In the genomic region with DNA sequence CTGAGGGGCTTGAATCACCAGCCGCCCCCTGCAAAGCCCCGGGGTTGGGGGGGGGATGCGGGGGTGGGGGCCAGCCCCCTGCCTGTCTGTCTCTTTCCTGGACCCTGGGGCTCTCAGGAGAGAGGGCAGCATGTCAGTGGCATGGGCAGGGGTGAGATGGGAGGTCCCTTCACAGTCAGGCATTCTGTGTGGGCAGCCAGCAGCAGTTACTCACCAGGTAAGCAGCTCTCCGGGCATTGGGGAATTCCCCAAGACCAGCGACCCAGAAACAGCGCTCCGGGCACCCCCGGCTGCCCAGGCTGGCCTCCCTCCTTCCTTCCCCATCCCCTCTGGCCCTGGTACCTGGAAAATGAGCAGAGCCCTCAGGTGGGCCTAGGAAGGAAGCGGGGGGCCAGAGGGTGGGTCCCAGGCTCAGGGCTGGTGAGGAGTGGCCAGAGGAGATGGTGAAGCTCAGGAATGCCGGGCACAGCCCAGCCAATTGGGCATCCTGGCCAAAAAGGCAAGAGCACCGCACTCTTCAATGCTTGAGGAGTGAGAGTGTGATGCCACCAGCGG, we compare ENCODE assay signal across 12 cellular contexts. TPM values are rescaled to one million over a fixed set of nuclear protein-coding genes. Genes with fewer than 3 reads are reported as not detected.
DNase-seq lines count a peak whose midpoint lies in the region; ATAC-seq and TF ChIP-seq lines count a peak whose summit lies in the region.
"Had no signal": no experiment of that assay in that cellular context is flagged by ENCODE, and none has a peak within 500 bp of the region (broad histone marks: within the 10 kb centered on the region; RNA-seq: fewer than 3 reads in every experiment).

No MANE protein-coding gene starts in this region.

- H3K4me3 Mint-ChIP-seq in activated CD8-positive, alpha-beta T cell treated with anti-CD3 and anti-CD28 coated beads for 36 hours = no peak overlapping the region
- H3K4me3 Mint-ChIP-seq in activated CD8-positive, alpha-beta T cell treated with anti-CD3 and anti-CD28 coated beads, Interleukin-2, amount 10 ng/mL, durations not matched to agents 7 days and 5 days = no peak overlapping the region
- H3K4me3 Mint-ChIP-seq: GM23338 had no signal

- POLR2A ChIA-PET in activated CD8-positive, alpha-beta T cell treated with anti-CD3 and anti-CD28 coated beads for 36 hours (lab: Charles Lee) = interaction anchor here (0.6 to 1.7 kb wide), 5 partner anchors 24 to 154 kb away, joined by 3 to 4 read pairs (median 4); no protein-coding TSS in a partner anchor
- POLR2A ChIA-PET in activated CD8-positive, alpha-beta T cell treated with anti-CD3 and anti-CD28 coated beads, Interleukin-2, amount 10 ng/mL, durations not matched to agents 7 days and 5 days (lab: Charles Lee) = interaction anchor here (0.6 to 1.5 kb wide), 3 partner anchors 11 to 143 kb away, joined by 3 to 7 read pairs (median 3); no protein-coding TSS in a partner anchor

- H3K4me1 Mint-ChIP-seq in activated CD8-positive, alpha-beta T cell treated with anti-CD3 and anti-CD28 coated beads for 36 hours (ENCODE audit: low read depth) = peaks cover 60% of the 10 kb centered on the region
- peaks cover 88% of the 10 kb centered on the region for H3K4me1 Mint-ChIP-seq in activated CD8-positive, alpha-beta T cell treated with anti-CD3 and anti-CD28 coated beads, Interleukin-2, amount 10 ng/mL, durations not matched to agents 7 days and 5 days (ENCODE audit: low read depth)

- H3K27me3 Mint-ChIP-seq in activated CD8-positive, alpha-beta T cell treated with anti-CD3 and anti-CD28 coated beads for 36 hours = peaks cover 1% of the 10 kb centered on the region
- no peaks in the 10 kb centered on the region for H3K27me3 Mint-ChIP-seq in activated CD8-positive, alpha-beta T cell treated with anti-CD3 and anti-CD28 coated beads, Interleukin-2, amount 10 ng/mL, durations not matched to agents 7 days and 5 days (ENCODE audit: low read depth)

- no peak overlapping the region for H3K4me3 ChIP-seq in epithelial cell of proximal tubule (ENCODE audit: low read depth, low read length)
- H3K4me3 ChIP-seq: ascending aorta, BLaER1, GM23338 had no signal

- CTCF ChIA-PET in activated CD8-positive, alpha-beta T cell treated with anti-CD3 and anti-CD28 coated beads for 36 hours (lab: Charles Lee) = interaction anchor here (0.8 to 2.5 kb wide), 9 partner anchors 12 to 148 kb away, joined by 3 to 11 read pairs (median 3); a partner anchor contains a TSS
- CTCF ChIA-PET in activated CD8-positive, alpha-beta T cell treated with anti-CD3 and anti-CD28 coated beads, Interleukin-2, amount 10 ng/mL, durations not matched to agents 7 days and 5 days (lab: Charles Lee) = interaction anchor here (1.3 to 2.3 kb wide), 5 partner anchors 13 to 143 kb away, joined by 4 to 10 read pairs (median 8); no protein-coding TSS in a partner anchor

- ATAC-seq in activated CD8-positive, alpha-beta T cell treated with anti-CD3 and anti-CD28 coated beads for 36 hours = peak; percentile 65
- ATAC-seq in activated CD8-positive, alpha-beta T cell treated with anti-CD3 and anti-CD28 coated beads, Interleukin-2, amount 10 ng/mL, durations not matched to agents 7 days and 5 days = no peak
- no peak for ATAC-seq in GM19395 (IDR thresholded peaks at IDR 0.05; ENCODE audit: unreplicated experiment)
- ATAC-seq: GM23338 had no signal

- in situ Hi-C loops in KBM-7 (cut with MboI; ENCODE audit: low pct_unique_long_range_greater_than_20kb, low sequenced_read_pairs) (no loop called here), GM13977 (cut with MboI; ENCODE audit: low pct_unique_long_range_greater_than_20kb, low sequenced_read_pairs, unreplicated experiment) (no loop called here)

- intact Hi-C loops in activated CD8-positive, alpha-beta T cell treated with anti-CD3 and anti-CD28 coated beads for 36 hours (cut with micrococcal nuclease) = no loop called here

- peaks cover 8% of the 10 kb centered on the region for H3K36me3 Mint-ChIP-seq in activated CD8-positive, alpha-beta T cell treated with anti-CD3 and anti-CD28 coated beads for 36 hours (ENCODE audit: low read depth)
- peaks cover 8% of the 10 kb centered on the region for H3K36me3 Mint-ChIP-seq in activated CD8-positive, alpha-beta T cell treated with anti-CD3 and anti-CD28 coated beads, Interleukin-2, amount 10 ng/mL, durations not matched to agents 7 days and 5 days (ENCODE audit: low read depth)

- H3K9me3 Mint-ChIP-seq in activated CD8-positive, alpha-beta T cell treated with anti-CD3 and anti-CD28 coated beads for 36 hours = no peaks in the 10 kb centered on the region
- H3K9me3 Mint-ChIP-seq in activated CD8-positive, alpha-beta T cell treated with anti-CD3 and anti-CD28 coated beads, Interleukin-2, amount 10 ng/mL, durations not matched to agents 7 days and 5 days (ENCODE audit: insufficient read depth) = no peaks in the 10 kb centered on the region
- H3K9me3 Mint-ChIP-seq: GM23338 had no signal

- peak; percentile 80 for DNase-seq in activated CD8-positive, alpha-beta T cell treated with anti-CD3 and anti-CD28 coated beads for 36 hours
- DNase-seq in activated CD8-positive, alpha-beta T cell treated with anti-CD3 and anti-CD28 coated beads, Interleukin-2, amount 10 ng/mL, durations not matched to agents 7 days and 5 days = no peak
- DNase-seq in RKO (ENCODE audit: low spot score) (peak; percentile 85), epithelial cell of proximal tubule (ENCODE audit: low read depth) (peak; percentile 69), KBM-7 (no peak), GM13977 (ENCODE audit: low spot score) (no peak)
- DNase-seq in stimulated activated CD8-positive, alpha-beta memory T cell treated with anti-CD3 and anti-CD28 coated beads, Interleukin-4, amount 100 ng/mL, for 24 hours (ENCODE audit: low read depth) = peak; percentile 24

- peak overlapping the region; percentile 75 for H3K27ac Mint-ChIP-seq in activated CD8-positive, alpha-beta T cell treated with anti-CD3 and anti-CD28 coated beads for 36 hours
- no peak overlapping the region for H3K27ac Mint-ChIP-seq in activated CD8-positive, alpha-beta T cell treated with anti-CD3 and anti-CD28 coated beads, Interleukin-2, amount 10 ng/mL, durations not matched to agents 7 days and 5 days
- H3K27ac Mint-ChIP-seq: GM23338 had no signal

- no peak for TF ChIP-seq CTCF in activated CD8-positive, alpha-beta T cell treated with anti-CD3 and anti-CD28 coated beads for 36 hours (IDR thresholded peaks at IDR 0.05)
- TF ChIP-seq CTCF in epithelial cell of proximal tubule (conservative IDR thresholded peaks at IDR 0.05; ENCODE audit: low read depth, low read length) (no peak), GM13977 (IDR thresholded peaks at IDR 0.05; ENCODE audit: extremely low read depth, insufficient read depth, missing control alignments) (no peak)

RNA-seq across cellular contexts. Expression of a gene that starts 4.2 kb away (rescaled TPM):
- 100 to 1,000 TPM; 160 to 161 TPM for total RNA-seq in activated CD8-positive, alpha-beta T cell treated with anti-CD3 and anti-CD28 coated beads for 36 hours
- 100 to 1,000 TPM; 532 to 569 TPM for total RNA-seq in activated CD8-positive, alpha-beta T cell treated with anti-CD3 and anti-CD28 coated beads, Interleukin-2, amount 10 ng/mL, durations not matched to agents 7 days and 5 days
- total RNA-seq in epithelial cell of proximal tubule = 48.7 and 49.8 TPM in 2 replicates
- total RNA-seq: ascending aorta had no signal

RNA-seq across cellular contexts. Expression of a gene that starts 15.9 kb away (rescaled TPM):
- total RNA-seq in activated CD8-positive, alpha-beta T cell treated with anti-CD3 and anti-CD28 coated beads for 36 hours = 10 to 100 TPM; 44.3 to 45.7 TPM
- 100 to 1,000 TPM; 135 to 140 TPM for total RNA-seq in activated CD8-positive, alpha-beta T cell treated with anti-CD3 and anti-CD28 coated beads, Interleukin-2, amount 10 ng/mL, durations not matched to agents 7 days and 5 days
- total RNA-seq in epithelial cell of proximal tubule = not detected in 2 replicates
- total RNA-seq: ascending aorta, glomerular endothelial cell, GM23338 had no signal

RNA-seq across cellular contexts. Expression of a gene that starts 38.5 kb away (rescaled TPM):
- total RNA-seq in activated CD8-positive, alpha-beta T cell treated with anti-CD3 and anti-CD28 coated beads for 36 hours = 1 to 10 TPM; 4.2 to 5.1 TPM
- total RNA-seq in activated CD8-positive, alpha-beta T cell treated with anti-CD3 and anti-CD28 coated beads, Interleukin-2, amount 10 ng/mL, durations not matched to agents 7 days and 5 days = 10 to 100 TPM; 24.5 to 25.4 TPM
- total RNA-seq in epithelial cell of proximal tubule = 6.4 and 14.3 TPM in 2 replicates

Comparison
In these comparisons a context has a peak if more than half of its experiments do, and no peak if none do; other contexts are left out.
1. DNase-seq: peak in activated CD8-positive, alpha-beta T cell treated with anti-CD3 and anti-CD28 coated beads for 36 hours (single experiment), RKO (single experiment), epithelial cell of proximal tubule (single experiment) and stimulated activated CD8-positive, alpha-beta memory T cell treated with anti-CD3 and anti-CD28 coated beads, Interleukin-4, amount 100 ng/mL, for 24 hours (single experiment); none in activated CD8-positive, alpha-beta T cell treated with anti-CD3 and anti-CD28 coated beads, Interleukin-2, amount 10 ng/mL, durations not matched to agents 7 days and 5 days (single experiment), KBM-7 (single experiment) and GM13977 (single experiment).
2. RNA of a gene that starts 15.9 kb away (total RNA-seq): 135 to 140 TPM in activated CD8-positive, alpha-beta T cell treated with anti-CD3 and anti-CD28 coated beads, Interleukin-2, amount 10 ng/mL, durations not matched to agents 7 days and 5 days and 44.3 to 45.7 TPM in activated CD8-positive, alpha-beta T cell treated with anti-CD3 and anti-CD28 coated beads for 36 hours; not detected in epithelial cell of proximal tubule; every median in the first group is over 10 times any median in the second.